ENCODE assay signal across 28 cellular contexts in genomic region chr6:37646097-37646864, GRCh38.
"Had no signal": no experiment of that assay in that cellular context is flagged by ENCODE, and none has a peak within 500 bp of the region (broad histone marks: within the 10 kb centered on the region; RNA-seq: fewer than 3 reads in every experiment).

No MANE protein-coding gene starts in this region.

- H3K9me3 ChIP-seq: heart left ventricle had no signal

- FAIRE-seq: astrocyte, frontal cortex had no signal

- H3K36me3 ChIP-seq: brain microvascular endothelial cell, heart left ventricle had no signal

- ATAC-seq: activated CD8-positive, alpha-beta memory T cell treated with anti-CD3 and anti-CD28 coated beads, Interleukin-2, amount 10 ng/mL, durations not matched to agents 7 days and 5 days; activated CD8-positive, alpha-beta T cell treated with anti-CD3 and anti-CD28 coated beads, Interleukin-2, amount 10 ng/mL, durations not matched to agents 7 days and 5 days; esophagus mucosa; heart left ventricle; T-cell had no signal

- DNase-seq: activated CD4-positive, alpha-beta T cell treated with anti-CD3 and anti-CD28 coated beads for 4 hours; activated CD4-positive, alpha-beta T cell treated with anti-CD3 and anti-CD28 coated beads, Interleukin-2, amount 50 U/mL, for 1 hour; activated CD4-positive, alpha-beta T cell treated with anti-CD3 and anti-CD28 coated beads, Interleukin-2, amount 50 U/mL, for 48 hours; activated CD4-positive, CD25-positive, alpha-beta regulatory T cell; activated CD4-positive, CD25-positive, alpha-beta regulatory T cell treated with anti-CD3 and anti-CD28 coated beads, Interleukin-2, amount 50 U/mL, for 72 hours; activated CD8-positive, alpha-beta memory T cell treated with anti-CD3 and anti-CD28 coated beads, Interleukin-2, amount 10 ng/mL, durations not matched to agents 7 days and 5 days; activated CD8-positive, alpha-beta memory T cell treated with anti-CD3 and anti-CD28 coated beads, Interleukin-2, amount 50 U/mL, for 4 hours; activated CD8-positive, alpha-beta T cell treated with anti-CD3 and anti-CD28 coated beads, Interleukin-2, amount 10 ng/mL, durations not matched to agents 7 days and 5 days; activated gamma-delta T cell treated with Interleukin-2 at 50 U/mL for 16 hours; activated naive CD4-positive, alpha-beta T cell treated with anti-CD3 and anti-CD28 coated beads, Interleukin-2, amount 50 U/mL, for 16 hours; activated naive CD4-positive, alpha-beta T cell treated with Interleukin-2 at 50 U/mL for 16 hours; activated T-cell treated with anti-CD3 and anti-CD28 coated beads, Interleukin-2, amount 50 U/mL, for 1 hour; activated T-cell treated with anti-CD3 and anti-CD28 coated beads, Interleukin-2, amount 50 U/mL, for 48 hours; amniotic stem cell; anterior cingulate cortex; brain microvascular endothelial cell; dorsolateral prefrontal cortex; effector memory CD4-positive, alpha-beta T cell; endodermal cell; foreskin fibroblast; heart left ventricle; SW 1271; T-cell; T1000 had no signal

- H3K4me3 ChIP-seq: coronary artery, dorsolateral prefrontal cortex, heart left ventricle had no signal

- H3K27ac ChIP-seq: brain microvascular endothelial cell, coronary artery, dorsolateral prefrontal cortex, heart left ventricle had no signal
